In the genomic region with DNA sequence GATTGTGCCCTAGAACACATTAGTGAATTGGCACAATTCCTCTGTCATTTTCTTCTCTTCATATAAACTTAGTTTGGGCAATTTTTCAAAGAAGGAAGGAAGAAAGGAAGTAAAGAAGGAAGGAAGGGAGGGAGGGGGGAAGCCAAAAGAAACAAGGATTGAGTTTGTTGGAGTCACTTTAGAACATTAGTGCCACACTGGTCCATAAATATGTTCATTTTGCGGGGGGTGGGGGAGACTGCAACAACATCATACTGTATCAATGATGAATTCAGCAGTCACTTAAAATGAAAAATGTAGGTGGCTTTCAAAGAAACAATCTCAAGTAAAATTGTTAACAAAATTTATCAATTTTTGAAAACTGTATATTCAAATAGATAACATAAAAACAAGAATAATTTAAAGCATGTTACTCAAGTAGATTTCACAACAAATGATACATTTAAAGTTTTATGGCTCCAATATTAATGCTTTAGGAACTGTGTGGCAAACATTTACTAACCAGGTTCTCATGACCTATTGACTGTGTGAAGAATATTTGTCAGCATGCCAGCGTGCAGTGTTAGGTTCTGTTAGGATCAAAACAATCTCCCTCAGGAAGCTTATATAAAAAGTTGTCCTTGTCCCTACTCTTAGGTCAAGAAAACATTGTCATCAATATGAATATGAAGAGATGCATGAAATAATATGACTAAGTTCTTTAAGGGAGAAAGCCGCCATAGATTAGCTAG, we compare ENCODE assay signal across 28 cellular contexts.
DNase-seq lines count a peak whose midpoint lies in the region; TF ChIP-seq lines count a peak whose summit lies in the region.
"Had no signal": no experiment of that assay in that cellular context is flagged by ENCODE, and none has a peak within 500 bp of the region (broad histone marks: within the 10 kb centered on the region; RNA-seq: fewer than 3 reads in every experiment).

No MANE protein-coding gene starts in this region.

- H3K27me3 ChIP-seq in breast epithelium, result no peaks in the 10 kb centered on the region
- H3K27me3 ChIP-seq in effector memory CD4-positive, alpha-beta T cell (replicated peaks; ENCODE audit: control insufficient read depth, insufficient read depth, low read length, poor library complexity, severe bottlenecking), result no peaks in the 10 kb centered on the region
- H3K27me3 ChIP-seq: cardiac muscle cell, hepatocyte, stomach had no signal

- no peak overlapping the region for H3K27ac Mint-ChIP-seq in MCF 10A (ENCODE audit: low read depth, unreplicated experiment)
- H3K27ac Mint-ChIP-seq in nephron, result peak overlapping the region; percentile 85 to 91 (median 88)
- H3K27ac Mint-ChIP-seq in T-helper 2 cell treated with Interferon-gamma antibody and Interleukin-4, amounts not matched to agents 5 μg/mL and 100 μg/mL, for 36 hours, result no peak overlapping the region
- H3K27ac Mint-ChIP-seq: activated CD8-positive, alpha-beta memory T cell treated with anti-CD3 and anti-CD28 coated beads, Interleukin-2, amount 10 ng/mL, durations not matched to agents 7 days and 5 days; activated naive CD8-positive, alpha-beta T cell treated with anti-CD3 and anti-CD28 coated beads, Interleukin-2, amount 10 ng/mL, durations not matched to agents 7 days and 5 days; activated T-helper 2 cell treated with anti-CD3 and anti-CD28 coated beads, Interferon-gamma antibody, Interleukin-2, Interleukin-4, amounts not matched to agents 10 μg/mL and 5 μg/mL and 100 μg/mL, durations not matched to agents 14 hours and 24 hours and 36 hours; B cell; memory B cell; naive B cell had no signal

- TF ChIP-seq POLR2A in breast epithelium (IDR thresholded peaks at IDR 0.05), result no peak

- no peak overlapping the region for H3K4me3 ChIP-seq in breast epithelium
- no peak overlapping the region for H3K4me3 ChIP-seq in epithelial cell of proximal tubule (ENCODE audit: low read depth, low read length)
- H3K4me3 ChIP-seq in coronary artery, result no peak overlapping the region
- no peak overlapping the region for H3K4me3 ChIP-seq in effector memory CD4-positive, alpha-beta T cell (ENCODE audit: insufficient read depth, low read depth, low read length, poor library complexity, severe bottlenecking)
- H3K4me3 ChIP-seq: cardiac muscle cell, HAP-1, hepatocyte, stomach had no signal

- H3K9me3 Mint-ChIP-seq in MCF 10A (ENCODE audit: unreplicated experiment) (no peaks in the 10 kb centered on the region), nephron (no peaks in the 10 kb centered on the region)
- H3K9me3 Mint-ChIP-seq in T-helper 2 cell treated with Interferon-gamma antibody and Interleukin-4, amounts not matched to agents 5 μg/mL and 100 μg/mL, for 36 hours, result no peaks in the 10 kb centered on the region
- H3K9me3 Mint-ChIP-seq: activated naive CD8-positive, alpha-beta T cell treated with anti-CD3 and anti-CD28 coated beads, Interleukin-2, amount 10 ng/mL, durations not matched to agents 7 days and 5 days; activated T-helper 2 cell treated with anti-CD3 and anti-CD28 coated beads, Interferon-gamma antibody, Interleukin-2, Interleukin-4, amounts not matched to agents 10 μg/mL and 5 μg/mL and 100 μg/mL, durations not matched to agents 14 hours and 24 hours and 36 hours; memory B cell had no signal

- BruUV-seq in MCF 10A (replicated peaks; lab: Mats Ljungman, UMichigan), result no TSS peak

- H3K4me3 Mint-ChIP-seq in MCF 10A (ENCODE audit: unreplicated experiment) (no peak overlapping the region), nephron (no peak overlapping the region)
- H3K4me3 Mint-ChIP-seq in T-helper 2 cell treated with Interferon-gamma antibody and Interleukin-4, amounts not matched to agents 5 μg/mL and 100 μg/mL, for 36 hours, result no peak overlapping the region
- H3K4me3 Mint-ChIP-seq: activated CD8-positive, alpha-beta memory T cell treated with anti-CD3 and anti-CD28 coated beads, Interleukin-2, amount 10 ng/mL, durations not matched to agents 7 days and 5 days; activated naive CD8-positive, alpha-beta T cell treated with anti-CD3 and anti-CD28 coated beads, Interleukin-2, amount 10 ng/mL, durations not matched to agents 7 days and 5 days; B cell; memory B cell; naive B cell had no signal

- H3K9me3 ChIP-seq in breast epithelium, result no peaks in the 10 kb centered on the region
- no peaks in the 10 kb centered on the region for H3K9me3 ChIP-seq in effector memory CD4-positive, alpha-beta T cell (ENCODE audit: control insufficient read depth, low read length)
- H3K9me3 ChIP-seq: HAP-1, stomach had no signal

- H3K27ac ChIP-seq in breast epithelium (no peak overlapping the region), coronary artery (no peak overlapping the region)
- no peak overlapping the region for H3K27ac ChIP-seq in effector memory CD4-positive, alpha-beta T cell (ENCODE audit: insufficient read depth, low read length, poor library complexity, severe bottlenecking)
- H3K27ac ChIP-seq: 22Rv1, cardiac muscle cell, hepatocyte, KMS-11, parathyroid adenoma, stomach had no signal

- intact Hi-C loops in MCF 10A (cut with micrococcal nuclease), result no loop called here
- intact Hi-C loops in breast epithelium (cut with DNase I; ENCODE audit: low total_unique reads), result no loop called here

- no peaks in the 10 kb centered on the region for H3K4me1 ChIP-seq in breast epithelium
- H3K4me1 ChIP-seq in effector memory CD4-positive, alpha-beta T cell (ENCODE audit: control insufficient read depth, insufficient read depth, low read length, poor library complexity, severe bottlenecking), result no peaks in the 10 kb centered on the region
- H3K4me1 ChIP-seq: parathyroid adenoma had no signal

- H3K36me3 Mint-ChIP-seq in MCF 10A (ENCODE audit: insufficient read depth, unreplicated experiment), result no peaks in the 10 kb centered on the region
- H3K36me3 Mint-ChIP-seq in nephron (ENCODE audit: low read depth), result no peaks in the 10 kb centered on the region
- no peaks in the 10 kb centered on the region for H3K36me3 Mint-ChIP-seq in T-helper 2 cell treated with Interferon-gamma antibody and Interleukin-4, amounts not matched to agents 5 μg/mL and 100 μg/mL, for 36 hours (ENCODE audit: low read depth)
- H3K36me3 Mint-ChIP-seq: activated CD8-positive, alpha-beta memory T cell treated with anti-CD3 and anti-CD28 coated beads, Interleukin-2, amount 10 ng/mL, durations not matched to agents 7 days and 5 days; activated naive CD8-positive, alpha-beta T cell treated with anti-CD3 and anti-CD28 coated beads, Interleukin-2, amount 10 ng/mL, durations not matched to agents 7 days and 5 days; memory B cell; naive B cell had no signal

- POLR2A ChIA-PET in MCF 10A (lab: Yijun Ruan, JAX), result interaction anchor here (1.1 kb wide), 2 partner anchors 42 to 75 kb away, joined by 3 read pairs; no protein-coding TSS in a partner anchor

- TF ChIP-seq CTCF in MCF 10A (IDR thresholded peaks at IDR 0.05; ENCODE audit: unreplicated experiment) (no peak), breast epithelium (IDR thresholded peaks at IDR 0.05) (no peak), epithelial cell of proximal tubule (conservative IDR thresholded peaks at IDR 0.05; ENCODE audit: low read depth, low read length) (no peak), nephron (IDR thresholded peaks at IDR 0.05; ENCODE audit: unreplicated experiment in 3 of 3) (no peak), coronary artery (IDR thresholded peaks at IDR 0.05) (no peak)

- CTCF ChIA-PET in MCF 10A (lab: Yijun Ruan, JAX), result interaction anchor here (0.7 to 2.7 kb wide), 4 partner anchors 23 to 722 kb away, joined by 3 to 8 read pairs (median 3); no protein-coding TSS in a partner anchor

- H3K27me3 Mint-ChIP-seq in MCF 10A (ENCODE audit: insufficient read depth, unreplicated experiment) (no peaks in the 10 kb centered on the region), nephron (ENCODE audit: low read depth) (peaks cover 4% of the 10 kb centered on the region)
- H3K27me3 Mint-ChIP-seq in T-helper 2 cell treated with Interferon-gamma antibody and Interleukin-4, amounts not matched to agents 5 μg/mL and 100 μg/mL, for 36 hours (ENCODE audit: low read depth), result no peaks in the 10 kb centered on the region
- H3K27me3 Mint-ChIP-seq: activated CD8-positive, alpha-beta memory T cell treated with anti-CD3 and anti-CD28 coated beads, Interleukin-2, amount 10 ng/mL, durations not matched to agents 7 days and 5 days; B cell; memory B cell; naive B cell had no signal

- peak; percentile 19 for DNase-seq in MCF 10A (ENCODE audit: unreplicated experiment)
- no peak for DNase-seq in breast epithelium (ENCODE audit: low spot score in 2 of 2)
- peak; percentile 96 for DNase-seq in epithelial cell of proximal tubule (ENCODE audit: low read depth)
- DNase-seq in coronary artery (ENCODE audit: low spot score), result no peak
- DNase-seq in T-helper 2 cell treated with Interferon-gamma antibody and Interleukin-4, amounts not matched to agents 5 μg/mL and 100 μg/mL, for 36 hours (ENCODE audit: low spot score), result no peak
- DNase-seq in effector memory CD4-positive, alpha-beta T cell, result no peak
- no peak for DNase-seq in stimulated activated CD4-positive, alpha-beta T cell treated with anti-CD3 and anti-CD28 coated beads, Interleukin-1b, Interleukin-23, amount 100 ng/mL, for 48 hours
- DNase-seq: activated CD4-positive, alpha-beta T cell treated with anti-CD3 and anti-CD28 coated beads for 4 hours; activated CD8-positive, alpha-beta memory T cell treated with anti-CD3 and anti-CD28 coated beads, Interleukin-2, amount 10 ng/mL, durations not matched to agents 7 days and 5 days; activated naive CD8-positive, alpha-beta T cell treated with anti-CD3 and anti-CD28 coated beads, Interleukin-2, amount 10 ng/mL, durations not matched to agents 7 days and 5 days; naive B cell; NCI-H1048; NCI-H187 treated with DMSO at 0.1 percent for 48 hours; NCI-H2227 treated with DMSO at 0.1 percent for 48 hours; NCI-H748 treated with DMSO at 0.1 percent for 48 hours; Right ventricle myocardium superior; stomach; trophoblast cell had no signal

- peaks cover 5% of the 10 kb centered on the region for H3K4me1 Mint-ChIP-seq in MCF 10A (ENCODE audit: insufficient read depth, unreplicated experiment)
- H3K4me1 Mint-ChIP-seq in nephron, result no peaks in the 10 kb centered on the region
- H3K4me1 Mint-ChIP-seq in T-helper 2 cell treated with Interferon-gamma antibody and Interleukin-4, amounts not matched to agents 5 μg/mL and 100 μg/mL, for 36 hours (ENCODE audit: low read depth), result no peaks in the 10 kb centered on the region
- H3K4me1 Mint-ChIP-seq: activated CD8-positive, alpha-beta memory T cell treated with anti-CD3 and anti-CD28 coated beads, Interleukin-2, amount 10 ng/mL, durations not matched to agents 7 days and 5 days; activated naive CD8-positive, alpha-beta T cell treated with anti-CD3 and anti-CD28 coated beads, Interleukin-2, amount 10 ng/mL, durations not matched to agents 7 days and 5 days; B cell; memory B cell; naive B cell had no signal

- H3K36me3 ChIP-seq in breast epithelium, result no peaks in the 10 kb centered on the region
- H3K36me3 ChIP-seq in effector memory CD4-positive, alpha-beta T cell (ENCODE audit: control insufficient read depth, insufficient read depth, low read length), result no peaks in the 10 kb centered on the region
- H3K36me3 ChIP-seq: cardiac muscle cell, HAP-1, stomach had no signal

Comparison
In these comparisons a context has a peak if more than half of its experiments do, and no peak if none do; other contexts are left out.
1. DNase-seq: peak in MCF 10A (single experiment) and epithelial cell of proximal tubule (single experiment); none in breast epithelium (0 of 2), coronary artery (single experiment), T-helper 2 cell treated with Interferon-gamma antibody and Interleukin-4, amounts not matched to agents 5 μg/mL and 100 μg/mL, for 36 hours (single experiment), effector memory CD4-positive, alpha-beta T cell (0 of 3) and stimulated activated CD4-positive, alpha-beta T cell treated with anti-CD3 and anti-CD28 coated beads, Interleukin-1b, Interleukin-23, amount 100 ng/mL, for 48 hours (single experiment).
2. H3K27ac Mint-ChIP-seq: peak in nephron (3 of 3); none in MCF 10A (single experiment) and T-helper 2 cell treated with Interferon-gamma antibody and Interleukin-4, amounts not matched to agents 5 μg/mL and 100 μg/mL, for 36 hours (single experiment).